ENCODE assay signal across 11 cellular contexts in the genomic region with DNA sequence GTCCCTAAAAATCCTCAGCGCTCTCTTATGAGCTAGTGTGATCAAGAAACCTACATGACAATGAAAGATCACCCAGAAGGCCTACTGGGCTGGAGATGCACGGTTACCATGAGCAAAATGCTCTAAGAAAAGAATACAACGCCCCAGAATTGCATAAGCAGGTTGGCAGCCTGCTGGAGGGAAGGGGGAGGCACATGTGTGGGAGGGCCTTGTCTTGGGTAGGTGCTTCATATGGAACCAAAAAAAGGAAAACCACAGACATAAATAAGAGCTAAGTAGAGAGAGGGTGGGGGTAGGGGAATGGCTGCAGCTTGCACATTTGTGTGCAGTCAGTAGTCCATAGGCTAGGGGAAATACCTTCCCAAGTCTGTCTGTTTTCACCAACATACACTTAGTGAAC. TPM values are rescaled to one million over a fixed set of nuclear protein-coding genes. Genes with fewer than 3 reads are reported as not detected.
DNase-seq lines count a peak whose midpoint lies in the region; ATAC-seq and TF ChIP-seq lines count a peak whose summit lies in the region.
"Had no signal": no experiment of that assay in that cellular context is flagged by ENCODE, and none has a peak within 500 bp of the region (broad histone marks: within the 10 kb centered on the region; RNA-seq: fewer than 3 reads in every experiment).

No MANE protein-coding gene starts in this region.

- in situ Hi-C loops in KBM-7 (cut with MboI; ENCODE audit: low pct_unique_long_range_greater_than_20kb, low sequenced_read_pairs) = loop anchor here (25.0 kb wide), 1 partner anchor 167 kb away; no protein-coding TSS in a partner anchor

- no peak for TF ChIP-seq CTCF in right atrium auricular region (IDR thresholded peaks at IDR 0.05)

- peaks cover 3% of the 10 kb centered on the region for H3K36me3 ChIP-seq in right atrium auricular region

- peak; percentile 94 for DNase-seq in KBM-7
- DNase-seq in activated CD4-positive, alpha-beta T cell treated with anti-CD3 and anti-CD28 coated beads for 48 hours = peak; percentile 29
- peak; percentile 5 for DNase-seq in iris pigment epithelial cell (ENCODE audit: low read depth)
- no peak for DNase-seq in GM19240 (ENCODE audit: insufficient read length, low spot score)
- DNase-seq in right atrium auricular region (ENCODE audit: low spot score) = no peak
- DNase-seq in Ammon's horn (ENCODE audit: low spot score) = no peak
- DNase-seq: NCI-H2081, right cardiac atrium had no signal

- H3K27ac ChIP-seq in right atrium auricular region = no peak overlapping the region

- no peaks in the 10 kb centered on the region for H3K9me3 ChIP-seq in right atrium auricular region

- H3K4me1 ChIP-seq in right atrium auricular region = peaks cover 0 to 22% of the 10 kb centered on the region in 2 donors

- ATAC-seq in GM18498 (IDR thresholded peaks at IDR 0.05; ENCODE audit: unreplicated experiment) (peak; percentile 26), esophagus mucosa (no peak)
- ATAC-seq: right cardiac atrium had no signal

- H3K27me3 ChIP-seq in right atrium auricular region = no peaks in the 10 kb centered on the region

- H3K4me3 ChIP-seq in right atrium auricular region = no peak overlapping the region

RNA-seq across cellular contexts. Expression of gene SIAE, which starts 2.8 kb away (rescaled TPM):
- total RNA-seq in esophagus mucosa (28.3 TPM), right atrium auricular region (10 to 100 TPM; 12.5 to 40.8 TPM)

RNA-seq across cellular contexts. Expression of gene SPA17, which starts 3.0 kb away (rescaled TPM):
- 6.8 TPM for total RNA-seq in esophagus mucosa
- 1 to 10 TPM; 4.7 to 5.9 TPM for total RNA-seq in right atrium auricular region

RNA-seq across cellular contexts. Expression of gene TBRG1, which starts 48.1 kb away (rescaled TPM):
- 18.5 TPM for total RNA-seq in esophagus mucosa
- 10 to 100 TPM; 20.0 to 27.6 TPM for total RNA-seq in right atrium auricular region

RNA-seq across cellular contexts. Expression of gene PANX3, which starts 59.5 kb away (rescaled TPM):
- total RNA-seq in esophagus mucosa (not detected), right atrium auricular region (not detected)
- total RNA-seq: right cardiac atrium, subcutaneous adipose tissue had no signal

Comparison
In these comparisons a context has a peak if more than half of its experiments do, and no peak if none do; other contexts are left out.
1. DNase-seq: peak in KBM-7 (single experiment), activated CD4-positive, alpha-beta T cell treated with anti-CD3 and anti-CD28 coated beads for 48 hours (single experiment) and iris pigment epithelial cell (single experiment); none in GM19240 (single experiment), right atrium auricular region (single experiment) and Ammon's horn (single experiment).